8 cellular contexts compared by ENCODE assay signal in the genomic region with DNA sequence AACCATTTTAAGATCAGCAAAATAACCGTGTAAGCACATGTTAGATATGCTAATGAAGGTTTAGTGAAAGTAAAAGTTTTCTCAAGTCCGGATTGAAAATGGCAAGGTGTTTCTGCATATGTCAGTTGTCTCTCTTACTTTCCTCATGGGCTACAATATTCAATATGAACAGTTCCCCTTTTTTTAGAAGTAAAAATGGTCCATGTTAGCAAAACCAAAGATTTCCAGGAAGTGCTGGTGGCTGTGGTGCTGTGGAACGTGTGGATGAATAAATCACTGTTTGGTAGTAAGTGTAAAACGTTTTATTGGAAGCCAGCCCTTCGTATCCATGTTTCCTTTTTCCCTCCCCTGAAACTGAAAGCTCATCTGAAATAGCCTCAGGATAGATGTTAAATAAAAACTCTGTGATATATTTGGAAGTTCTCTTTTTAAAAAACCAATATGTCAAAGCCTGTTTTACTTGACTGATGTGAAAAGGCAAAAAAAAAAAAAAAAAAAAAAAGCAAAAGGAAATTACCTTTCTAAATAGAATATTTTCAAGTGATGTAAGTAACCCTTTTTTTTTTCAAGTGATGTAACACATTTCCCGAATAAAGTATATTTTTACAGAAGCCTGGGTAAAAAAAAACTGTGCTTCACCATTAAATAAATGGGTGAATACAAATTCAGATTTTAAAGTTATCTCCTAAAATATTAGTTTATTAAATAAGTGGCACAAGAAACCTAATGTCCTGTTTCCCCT. TPM values are rescaled to one million over a fixed set of nuclear protein-coding genes. Genes with fewer than 3 reads are reported as not detected.
DNase-seq lines count a peak whose midpoint lies in the region; ATAC-seq, FAIRE-seq and TF ChIP-seq lines count a peak whose summit lies in the region.

No MANE protein-coding gene starts in this region.

- H3K27ac ChIP-seq in breast epithelium (peak overlapping the region; percentile 13 to 53), thoracic aorta (peak overlapping the region in 1 of 2 donors; percentile 2)

- H3K9me3 Mint-ChIP-seq in MCF 10A (ENCODE audit: unreplicated experiment) = no peaks in the 10 kb centered on the region
- no peaks in the 10 kb centered on the region for H3K9me3 Mint-ChIP-seq in activated CD4-positive, alpha-beta T cell treated with anti-CD3 and anti-CD28 coated beads, Interleukin-2, amount 10 ng/mL, durations not matched to agents 24 days and 14 days

- DNase-seq in breast epithelium (ENCODE audit: low spot score in 2 of 2) = no peak
- no peak for DNase-seq in MCF 10A (ENCODE audit: unreplicated experiment)
- peak; percentile 50 for DNase-seq in MV-4-11 (lab: John Stamatoyannopoulos, UW)
- DNase-seq in frontal cortex (ENCODE audit: low spot score in 2 of 2) = no peak
- no peak for DNase-seq in thoracic aorta (ENCODE audit: low spot score)
- DNase-seq in activated CD4-positive, alpha-beta T cell treated with anti-CD3 and anti-CD28 coated beads, Interleukin-2, amount 10 ng/mL, durations not matched to agents 24 days and 14 days = no peak

- TF ChIP-seq POLR2A in breast epithelium (IDR thresholded peaks at IDR 0.05) = no peak

- no peaks in the 10 kb centered on the region for H3K9me3 ChIP-seq in breast epithelium
- no peaks in the 10 kb centered on the region for H3K9me3 ChIP-seq in thoracic aorta

- H3K4me1 Mint-ChIP-seq in MCF 10A (ENCODE audit: insufficient read depth, unreplicated experiment) = no peaks in the 10 kb centered on the region
- H3K4me1 Mint-ChIP-seq in activated CD4-positive, alpha-beta T cell treated with anti-CD3 and anti-CD28 coated beads, Interleukin-2, amount 10 ng/mL, durations not matched to agents 24 days and 14 days = peaks cover 3% of the 10 kb centered on the region

- H3K36me3 ChIP-seq in breast epithelium (no peaks in the 10 kb centered on the region), thoracic aorta (no peaks in the 10 kb centered on the region)

- no peaks in the 10 kb centered on the region for H3K27me3 ChIP-seq in breast epithelium
- no peaks in the 10 kb centered on the region for H3K27me3 ChIP-seq in thoracic aorta (replicated peaks; ENCODE audit: insufficient read depth)

- H3K36me3 Mint-ChIP-seq in MCF 10A (ENCODE audit: insufficient read depth, unreplicated experiment) = no peaks in the 10 kb centered on the region
- no peaks in the 10 kb centered on the region for H3K36me3 Mint-ChIP-seq in activated CD4-positive, alpha-beta T cell treated with anti-CD3 and anti-CD28 coated beads, Interleukin-2, amount 10 ng/mL, durations not matched to agents 24 days and 14 days (ENCODE audit: low read depth)

- H3K4me3 Mint-ChIP-seq in MCF 10A (ENCODE audit: unreplicated experiment) = no peak overlapping the region
- H3K4me3 Mint-ChIP-seq in activated CD4-positive, alpha-beta T cell treated with anti-CD3 and anti-CD28 coated beads, Interleukin-2, amount 10 ng/mL, durations not matched to agents 24 days and 14 days = no peak overlapping the region

- ATAC-seq in thoracic aorta (ENCODE audit: insufficient number of reproducible peaks, low FRiP score, low read depth) = no peak
- ATAC-seq in GM19023 (IDR thresholded peaks at IDR 0.05; ENCODE audit: unreplicated experiment) = no peak
- no peak for ATAC-seq in HG02763 (IDR thresholded peaks at IDR 0.05; ENCODE audit: unreplicated experiment)

- POLR2A ChIA-PET in MCF 10A (lab: Yijun Ruan, JAX) = interaction anchor here (0.6 to 1.6 kb wide), 2 partner anchors 10 to 26 kb away, joined by 3 to 4 read pairs; no protein-coding TSS in a partner anchor

- peak; percentile 39 for FAIRE-seq in frontal cortex (lab: Jason Lieb, UNC)

- H3K4me3 ChIP-seq in breast epithelium = peak overlapping the region; percentile 3 to 34 (median 15)
- H3K4me3 ChIP-seq in thoracic aorta = peak overlapping the region; percentile 53

- CTCF ChIA-PET in MCF 10A (lab: Yijun Ruan, JAX) = no interaction called here

- BruUV-seq in MCF 10A (replicated peaks; lab: Mats Ljungman, UMichigan) = no TSS peak

- no peaks in the 10 kb centered on the region for H3K27me3 Mint-ChIP-seq in MCF 10A (ENCODE audit: insufficient read depth, unreplicated experiment)
- H3K27me3 Mint-ChIP-seq in activated CD4-positive, alpha-beta T cell treated with anti-CD3 and anti-CD28 coated beads, Interleukin-2, amount 10 ng/mL, durations not matched to agents 24 days and 14 days = peaks cover 33% of the 10 kb centered on the region

- no peak for TF ChIP-seq CTCF in breast epithelium (IDR thresholded peaks at IDR 0.05)
- TF ChIP-seq CTCF in MCF 10A (IDR thresholded peaks at IDR 0.05; ENCODE audit: unreplicated experiment) = no peak
- no peak for TF ChIP-seq CTCF in thoracic aorta (IDR thresholded peaks at IDR 0.05)

- intact Hi-C loops in breast epithelium (cut with DNase I; ENCODE audit: low total_unique reads) = no loop called here
- intact Hi-C loops in MCF 10A (cut with micrococcal nuclease) = no loop called here
- intact Hi-C loops in activated CD4-positive, alpha-beta T cell treated with anti-CD3 and anti-CD28 coated beads, Interleukin-2, amount 10 ng/mL, durations not matched to agents 24 days and 14 days (cut with micrococcal nuclease) = no loop called here

- no peak overlapping the region for H3K27ac Mint-ChIP-seq in MCF 10A (ENCODE audit: low read depth, unreplicated experiment)
- no peak overlapping the region for H3K27ac Mint-ChIP-seq in activated CD4-positive, alpha-beta T cell treated with anti-CD3 and anti-CD28 coated beads, Interleukin-2, amount 10 ng/mL, durations not matched to agents 24 days and 14 days

- no peaks in the 10 kb centered on the region for H3K4me1 ChIP-seq in breast epithelium
- peaks cover 0 to 24% of the 10 kb centered on the region in 2 donors for H3K4me1 ChIP-seq in thoracic aorta (ENCODE audit: control insufficient read depth in 1 of 2, low read depth in 2 of 2)

RNA-seq across cellular contexts. Expression of gene PLEKHG1, which starts 41.9 kb away (rescaled TPM):
- total RNA-seq in breast epithelium (10 to 100 TPM; 26.4 to 77.0 (median 40.2) TPM), MCF 10A (2022) (11.6 and 16.8 TPM in 2 replicates), frontal cortex (9.0 TPM), thoracic aorta (10 to 100 TPM in 1 of 2 donors, 1 to 10 TPM in 1; 8.4 to 29.3 TPM)
- 0.42 and 0.47 TPM in 2 replicates for total RNA-seq in activated CD4-positive, alpha-beta T cell treated with anti-CD3 and anti-CD28 coated beads, Interleukin-2, amount 10 ng/mL, durations not matched to agents 24 days and 14 days
